Comparison of ENCODE assay signal across 8 cellular contexts in genomic region chr12:132327351-132328171, GRCh38. TPM values are rescaled to one million over a fixed set of nuclear protein-coding genes. Genes with fewer than 3 reads are reported as not detected.
A peak's percentile ranks its signal among the peaks of the same experiment; 100 is the strongest.
DNase-seq lines count a peak whose midpoint lies in the region; ATAC-seq and TF ChIP-seq lines count a peak whose summit lies in the region.

No MANE protein-coding gene starts in this region.

- POLR2A ChIA-PET in RWPE1 (lab: Yijun Ruan, JAX; ENCODE audit: low non-redundant PET) = no interaction called here

- peak overlapping the region; percentile 97 for H3K27ac ChIP-seq in RWPE1
- H3K27ac ChIP-seq in temporal lobe (ENCODE audit: low read depth, low read length) = peak overlapping the region; percentile 61

- ATAC-seq in HG02610 (IDR thresholded peaks at IDR 0.05; ENCODE audit: unreplicated experiment) (no peak), GM19397 (IDR thresholded peaks at IDR 0.05; ENCODE audit: unreplicated experiment) (no peak)

- CTCF ChIA-PET in RWPE1 (lab: Yijun Ruan, JAX) = interaction anchor here (0.6 kb wide), 2 partner anchors 14 to 214 kb away, joined by 3 read pairs; no protein-coding TSS in a partner anchor

- TF ChIP-seq CTCF in RWPE1 (conservative IDR thresholded peaks at IDR 0.05; ENCODE audit: low read depth) = no peak

- DNase-seq in ELR (ENCODE audit: low read depth) (peak; percentile 92), RWPE1 (ENCODE audit: low spot score) (peak; percentile 73), cerebellum (ENCODE audit: low spot score) (peak; percentile 91), myocyte (ENCODE audit: low read depth) (peak; percentile 55)
- DNase-seq in effector CD4-positive, alpha-beta T cell = no peak

RNA-seq across cellular contexts. Expression of gene GALNT9, which starts 1.8 kb away (rescaled TPM):
- total RNA-seq in cerebellum (23.1 TPM), myocyte (0.08 TPM in 1 of 2 replicates, not detected in the other), temporal lobe (5.4 TPM)
- not detected for polyA plus RNA-seq in myocyte (2012)
